In genomic region chr9:136286987-136287379, GRCh38 we compare ENCODE assay signal across 37 cellular contexts. TPM values are rescaled to one million over a fixed set of nuclear protein-coding genes. Genes with fewer than 3 reads are reported as not detected.
"Had no signal": no experiment of that assay in that cellular context is flagged by ENCODE, and none has a peak within 500 bp of the region (broad histone marks: within the 10 kb centered on the region; RNA-seq: fewer than 3 reads in every experiment).

No MANE protein-coding gene starts in this region.

- ATAC-seq: activated CD8-positive, alpha-beta T cell treated with anti-CD3 and anti-CD28 coated beads for 36 hours; activated naive CD4-positive, alpha-beta T cell treated with anti-CD3 and anti-CD28 coated beads, Interleukin-2, amount 50 U/mL, for 72 hours; activated T-cell treated with anti-CD3 and anti-CD28 coated beads, Interleukin-2, amount 50 U/mL, for 4 hours; activated T-cell treated with anti-CD3 and anti-CD28 coated beads, Interleukin-2, amount 50 U/mL, for 72 hours; activated T-helper 17 cell treated with anti-CD3 and anti-CD28 coated beads, Interleukin-2, amount 50 U/mL, for 72 hours; body of pancreas; T-cell; T-helper 17 cell had no signal

- DNase-seq: activated B cell treated with CpG ODN at 0.5 μM for 24 hours; activated CD4-positive, alpha-beta memory T cell treated with anti-CD3 and anti-CD28 coated beads for 36 hours; activated CD4-positive, alpha-beta T cell treated with anti-CD3 and anti-CD28 coated beads for 4 hours; activated CD4-positive, alpha-beta T cell treated with anti-CD3 and anti-CD28 coated beads, Interleukin-2, amount 10 ng/mL, durations not matched to agents 24 days and 14 days; activated CD4-positive, alpha-beta T cell treated with anti-CD3 and anti-CD28 coated beads, Interleukin-2, amount 50 U/mL, for 1 hour; activated CD4-positive, alpha-beta T cell treated with anti-CD3 and anti-CD28 coated beads, Interleukin-2, amount 50 U/mL, for 4 hours; activated CD4-positive, CD25-positive, alpha-beta regulatory T cell treated with anti-CD3 and anti-CD28 coated beads, Interleukin-2, amount 50 U/mL, for 72 hours; activated CD8-positive, alpha-beta memory T cell treated with anti-CD3 and anti-CD28 coated beads, Interleukin-2, amount 50 U/mL, for 4 hours; activated CD8-positive, alpha-beta T cell treated with anti-CD3 and anti-CD28 coated beads for 36 hours; activated effector memory CD4-positive, alpha-beta T cell treated with anti-CD3 and anti-CD28 coated beads, Interleukin-2, amount 50 U/mL, for 16 hours; activated gamma-delta T cell treated with Interleukin-2 at 50 U/mL for 16 hours; activated naive CD4-positive, alpha-beta T cell; activated naive CD4-positive, alpha-beta T cell treated with anti-CD3 and anti-CD28 coated beads for 36 hours; activated naive CD4-positive, alpha-beta T cell treated with anti-CD3 and anti-CD28 coated beads, Interleukin-2, amount 50 U/mL, for 16 hours; activated naive CD8-positive, alpha-beta T cell treated with anti-CD3 and anti-CD28 coated beads for 36 hours; activated T-cell treated with anti-CD3 and anti-CD28 coated beads for 4 hours; activated T-cell treated with anti-CD3 and anti-CD28 coated beads, Interleukin-2, amount 50 U/mL, for 1 hour; activated T-cell treated with anti-CD3 and anti-CD28 coated beads, Interleukin-2, amount 50 U/mL, for 4 hours; activated T-cell treated with anti-CD3 and anti-CD28 coated beads, Interleukin-2, amount 50 U/mL, for 72 hours; adrenal gland; amniotic stem cell; aorta; body of pancreas; brain microvascular endothelial cell; central memory CD4-positive, alpha-beta T cell; T-cell; T-helper 17 cell; T-helper 9 cell had no signal

- FAIRE-seq: astrocyte, TTC549 had no signal

- H3K4me1 ChIP-seq: adrenal gland, breast epithelium had no signal

- H3K36me3 ChIP-seq: adrenal gland, brain microvascular endothelial cell, breast epithelium had no signal

- H3K27me3 ChIP-seq: body of pancreas had no signal

- H3K4me3 ChIP-seq: adrenal gland, body of pancreas, breast epithelium had no signal

- H3K9me3 ChIP-seq: adrenal gland, body of pancreas, breast epithelium had no signal

- H3K27ac ChIP-seq: adrenal gland, body of pancreas, brain microvascular endothelial cell, breast epithelium, VCaP had no signal

RNA-seq across cellular contexts. Expression of gene CCDC187, which starts 16.9 kb away (rescaled TPM):
- total RNA-seq: activated CD4-positive, alpha-beta memory T cell treated with anti-CD3 and anti-CD28 coated beads for 36 hours; activated CD4-positive, alpha-beta T cell treated with anti-CD3 and anti-CD28 coated beads, Interleukin-2, amount 10 ng/mL, durations not matched to agents 24 days and 14 days; activated CD8-positive, alpha-beta memory T cell treated with anti-CD3 and anti-CD28 coated beads for 36 hours; activated naive CD4-positive, alpha-beta T cell treated with anti-CD3 and anti-CD28 coated beads for 36 hours; activated naive CD8-positive, alpha-beta T cell treated with anti-CD3 and anti-CD28 coated beads for 36 hours; activated T-cell treated with anti-CD3 and anti-CD28 coated beads, Interleukin-2, amount 50 U/mL, for 72 hours; activated T-helper 1 cell treated with anti-CD3 and anti-CD28 coated beads, Interleukin-12 subunit alpha, Interleukin-12 subunit beta, Interleukin-2, Interleukin-4 antibody, amounts not matched to agents 30 ng/mL and 10 ng/mL and 1 ng/mL, durations not matched to agents 14 hours and 24 hours and 36 hours; aorta; breast epithelium; T-helper 1 cell treated with Interleukin-12 subunit alpha and Interleukin-12 subunit beta and Interleukin-4 antibody, amounts not matched to agents 30 ng/mL and 1 ng/mL, for 36 hours had no signal
- polyA plus RNA-seq: aorta had no signal
